Comparison of ENCODE assay signal across 8 cellular contexts in genomic region chr14:31229009-31229408, GRCh38. TPM values are rescaled to one million over a fixed set of nuclear protein-coding genes. Genes with fewer than 3 reads are reported as not detected.
DNase-seq lines count a peak whose midpoint lies in the region; ATAC-seq and TF ChIP-seq lines count a peak whose summit lies in the region.

No MANE protein-coding gene starts in this region.

- DNase-seq in RWPE2 (ENCODE audit: low spot score) (no peak), psoas muscle (no peak), posterior cingulate gyrus (no peak), NCI-H2107 (lab: John Stamatoyannopoulos, UW) (no peak), substantia nigra (lab: John Stamatoyannopoulos, UW) (no peak), tibial artery (no peak)

- peak overlapping the region; percentile 4 for H3K27ac ChIP-seq in RWPE2 (ENCODE audit: poor library complexity, severe bottlenecking)
- H3K27ac ChIP-seq in psoas muscle: peak overlapping the region; percentile 77
- H3K27ac ChIP-seq in substantia nigra (ENCODE audit: low read depth, low read length, poor library complexity, severe bottlenecking): no peak overlapping the region
- H3K27ac ChIP-seq in tibial artery: no peak overlapping the region

- H3K36me3 ChIP-seq in RWPE2 (ENCODE audit: low read depth): no peaks in the 10 kb centered on the region
- no peaks in the 10 kb centered on the region for H3K36me3 ChIP-seq in psoas muscle (ENCODE audit: insufficient read depth in 1 of 2, low read depth in 1 of 2)
- H3K36me3 ChIP-seq in tibial artery: no peaks in the 10 kb centered on the region

- H3K27me3 ChIP-seq in RWPE2 (ENCODE audit: insufficient read depth, poor library complexity, severe bottlenecking): no peaks in the 10 kb centered on the region
- H3K27me3 ChIP-seq in psoas muscle (ENCODE audit: insufficient read depth in 3 of 3, low read length in 2 of 3): no peaks in the 10 kb centered on the region
- H3K27me3 ChIP-seq in tibial artery: no peaks in the 10 kb centered on the region

- H3K4me1 ChIP-seq in RWPE2 (ENCODE audit: insufficient read depth, poor library complexity, severe bottlenecking): peaks cover 21% of the 10 kb centered on the region
- H3K4me1 ChIP-seq in psoas muscle: peaks cover 10% of the 10 kb centered on the region
- H3K4me1 ChIP-seq in tibial artery: no peaks in the 10 kb centered on the region

- peak; percentile 80 for ATAC-seq in GM18909 (IDR thresholded peaks at IDR 0.05; ENCODE audit: poor library complexity, unreplicated experiment)
- peak; percentile 89 for ATAC-seq in HG02884 (IDR thresholded peaks at IDR 0.05; ENCODE audit: unreplicated experiment)
- ATAC-seq in RWPE2 (ENCODE audit: low read depth): no peak
- ATAC-seq in psoas muscle: peak in 1 of 4 donors; percentile 29

- TF ChIP-seq CTCF in RWPE2 (IDR thresholded peaks at IDR 0.05; ENCODE audit: poor library complexity, severe bottlenecking) (no peak), psoas muscle (IDR thresholded peaks at IDR 0.05) (no peak), tibial artery (IDR thresholded peaks at IDR 0.05) (no peak)

- H3K4me3 ChIP-seq in RWPE2 (ENCODE audit: severe bottlenecking): no peak overlapping the region
- no peak overlapping the region for H3K4me3 ChIP-seq in psoas muscle
- H3K4me3 ChIP-seq in tibial artery: no peak overlapping the region

- intact Hi-C loops in psoas muscle (cut with DNase I): loop anchor here in 1 of 2 donors (2.0 kb wide), 1 partner anchor 22 kb away; the partner anchor contains the start of gene HECTD1
- intact Hi-C loops in posterior cingulate gyrus (cut with DNase I): no loop called here
- intact Hi-C loops in tibial artery (cut with DNase I; ENCODE audit: low total_unique reads): no loop called here

- H3K9me3 ChIP-seq in RWPE2 (ENCODE audit: severe bottlenecking) (no peaks in the 10 kb centered on the region), psoas muscle (no peaks in the 10 kb centered on the region), tibial artery (no peaks in the 10 kb centered on the region)

RNA-seq across cellular contexts. Expression of gene HECTD1, which starts 21.4 kb away (rescaled TPM):
- 100 to 1,000 TPM; 189 to 405 (median 301) TPM for total RNA-seq in psoas muscle
- polyA plus RNA-seq in psoas muscle: 100 to 1,000 TPM; 151 to 217 (median 188) TPM

Comparison
In these comparisons a context has a peak if more than half of its experiments do, and no peak if none do; other contexts are left out.
1. H3K27ac ChIP-seq: peak in RWPE2 (single experiment) and psoas muscle (single experiment); none in substantia nigra (single experiment) and tibial artery (0 of 2).